30 cellular contexts compared by ENCODE assay signal in genomic region chr7:88259656-88260380, GRCh38. TPM values are rescaled to one million over a fixed set of nuclear protein-coding genes. Genes with fewer than 3 reads are reported as not detected.
A peak's percentile ranks its signal among the peaks of the same experiment; 100 is the strongest.
DNase-seq lines count a peak whose midpoint lies in the region; ATAC-seq and TF ChIP-seq lines count a peak whose summit lies in the region.
"Had no signal": no experiment of that assay in that cellular context is flagged by ENCODE, and none has a peak within 500 bp of the region (broad histone marks: within the 10 kb centered on the region; RNA-seq: fewer than 3 reads in every experiment).

No MANE protein-coding gene starts in this region.

- H3K4me3 ChIP-seq in PC-9 (no peak overlapping the region), epithelial cell of esophagus (ENCODE audit: low read length) (no peak overlapping the region), smooth muscle cell (no peak overlapping the region)
- H3K4me3 ChIP-seq: A549; BLaER1 treated with 17β-estradiol and CSF1 and Interleukin-3, amounts not matched to agents 10 nM and 100 nM; GM12878; HAP-1; SJSA1 had no signal

- no peak overlapping the region for H3K9ac ChIP-seq in smooth muscle cell (ENCODE audit: low read depth)
- H3K9ac ChIP-seq: BLaER1 treated with 17β-estradiol and CSF1 and Interleukin-3, amounts not matched to agents 10 nM and 100 nM had no signal

- intact Hi-C loops in PC-9 (cut with micrococcal nuclease; ENCODE audit: unreplicated experiment) (loop anchor here (5.0 kb wide), 1 partner anchor 47 kb away; the partner anchor contains the start of gene STEAP4), Calu3 (cut with micrococcal nuclease; ENCODE audit: unreplicated experiment) (no loop called here)

- peaks cover 33% of the 10 kb centered on the region for H3F3A ChIP-seq in PC-9 (ENCODE audit: insufficient read depth, low read depth)
- H3F3A ChIP-seq in smooth muscle cell (ENCODE audit: low read depth), result no peaks in the 10 kb centered on the region

- H3K9me3 ChIP-seq in PC-9 (ENCODE audit: insufficient read depth, low read depth), result peaks cover 17% of the 10 kb centered on the region
- H3K9me3 ChIP-seq in smooth muscle cell (replicated peaks; ENCODE audit: low read depth), result no peaks in the 10 kb centered on the region
- H3K9me3 ChIP-seq: A549, HAP-1, SJSA1 had no signal

- H2AFZ ChIP-seq in PC-9 (no peak overlapping the region; the same call in 1 of the 2 replicates), smooth muscle cell (ENCODE audit: low read depth) (no peak overlapping the region)

- BruUV-seq in PC-9 (replicated peaks; lab: Mats Ljungman, UMichigan) (no TSS peak), Calu3 (replicated peaks; lab: Mats Ljungman, UMichigan) (no TSS peak)

- H3K79me2 ChIP-seq in PC-9 (ENCODE audit: low read depth) (no peaks in the 10 kb centered on the region), smooth muscle cell (ENCODE audit: low read depth) (no peaks in the 10 kb centered on the region)

- H4K20me1 ChIP-seq in PC-9 (ENCODE audit: insufficient read depth) (no peaks in the 10 kb centered on the region), smooth muscle cell (ENCODE audit: low read depth) (no peaks in the 10 kb centered on the region)
- H4K20me1 ChIP-seq: BLaER1 treated with 17β-estradiol and CSF1 and Interleukin-3, amounts not matched to agents 10 nM and 100 nM had no signal

- H3K4me1 Mint-ChIP-seq in Calu3 (ENCODE audit: low read depth, unreplicated experiment), result peaks cover 35% of the 10 kb centered on the region
- H3K4me1 Mint-ChIP-seq: CD4-positive, alpha-beta memory T cell had no signal

- peak overlapping the region; percentile 30 for H3K4me2 ChIP-seq in PC-9
- no peak overlapping the region for H3K4me2 ChIP-seq in smooth muscle cell
- H3K4me2 ChIP-seq: A549; BLaER1 treated with 17β-estradiol and CSF1 and Interleukin-3, amounts not matched to agents 10 nM and 100 nM had no signal

- TF ChIP-seq CTCF in PC-9 (conservative IDR thresholded peaks at IDR 0.05) (no peak), epithelial cell of esophagus (IDR thresholded peaks at IDR 0.05; ENCODE audit: insufficient read depth, low read depth, low read length, missing control alignments) (no peak), smooth muscle cell (IDR thresholded peaks at IDR 0.05; ENCODE audit: borderline replicate concordance, insufficient read depth, poor library complexity, severe bottlenecking) (no peak), GM20000 (IDR thresholded peaks at IDR 0.05; ENCODE audit: extremely low read depth, missing control alignments) (no peak), Calu3 (IDR thresholded peaks at IDR 0.05; ENCODE audit: unreplicated experiment) (no peak)

- 0 out of 2 replicates have a peak, but pooled peaks cover 4% of the 10 kb centered on the region for H3K9me2 ChIP-seq in PC-9 (ENCODE audit: insufficient read depth)

- CTCF ChIA-PET in PC-9 (lab: Charles Lee), result interaction anchor here (0.6 to 1.1 kb wide), 3 partner anchors 32 to 309 kb away, joined by 4 to 5 read pairs (median 5); no protein-coding TSS in a partner anchor
- CTCF ChIA-PET in Calu3 (lab: Charles Lee), result interaction anchor here (1.2 kb wide), 1 partner anchor 17 kb away, joined by 3 read pairs; no protein-coding TSS in a partner anchor

- no peak for ATAC-seq in HG03139 (IDR thresholded peaks at IDR 0.05; ENCODE audit: unreplicated experiment)
- ATAC-seq: A549, GM12878 had no signal

- H3K27me3 Mint-ChIP-seq in Calu3 (ENCODE audit: unreplicated experiment), result no peaks in the 10 kb centered on the region

- H3K4me1 ChIP-seq in PC-9 (replicated peaks; ENCODE audit: insufficient read depth) (peaks cover 62% of the 10 kb centered on the region), smooth muscle cell (ENCODE audit: low read depth) (no peaks in the 10 kb centered on the region)
- H3K4me1 ChIP-seq: SJSA1 had no signal

- H3K9me3 Mint-ChIP-seq in Calu3 (ENCODE audit: low read depth, unreplicated experiment), result peaks cover 10% of the 10 kb centered on the region

- H3K27ac ChIP-seq in PC-9 (peak overlapping the region; percentile 85), smooth muscle cell (ENCODE audit: low read depth) (peak overlapping the region; percentile 65)
- H3K27ac ChIP-seq: A549; BLaER1 treated with 17β-estradiol and CSF1 and Interleukin-3, amounts not matched to agents 10 nM and 100 nM; HL-60; SJSA1 had no signal

- DNase-seq in PC-9, result peak in 1 of 2 experiments; percentile 85
- DNase-seq in epithelial cell of esophagus (ENCODE audit: low read depth), result peak; percentile 56
- DNase-seq in iris pigment epithelial cell (ENCODE audit: low read depth), result peak; percentile 2
- no peak for DNase-seq in smooth muscle cell (lab: John Stamatoyannopoulos, UW; ENCODE audit: unreplicated experiment)
- no peak for DNase-seq in GM20000 (ENCODE audit: low spot score)
- DNase-seq in Calu3, result no peak
- DNase-seq: AML-193; CD4-positive, alpha-beta memory T cell; COR-L47; DMS79; EL; GDM1; GOT3; HFFc6; Karpas-422; NCI-H1092 treated with DMSO at 0.1 percent for 48 hours; NCI-H1436 treated with DMSO at 0.1 percent for 48 hours; NCI-H187 treated with DMSO at 0.1 percent for 48 hours; NCI-H2107; NCI-H446; NCI-H774; Right ventricle myocardium superior; RPMI8226 had no signal

- H3K36me3 Mint-ChIP-seq in Calu3 (ENCODE audit: insufficient read depth, unreplicated experiment), result no peaks in the 10 kb centered on the region
- H3K36me3 Mint-ChIP-seq: CD4-positive, alpha-beta memory T cell had no signal

- POLR2A ChIA-PET in PC-9 (lab: Charles Lee; ENCODE audit: unreplicated experiment), result no interaction called here

- H3K27me3 ChIP-seq in PC-9 (ENCODE audit: insufficient read depth, low read depth) (no peaks in the 10 kb centered on the region), smooth muscle cell (ENCODE audit: low read depth) (no peaks in the 10 kb centered on the region)
- H3K27me3 ChIP-seq: BLaER1 treated with 17β-estradiol and CSF1 and Interleukin-3, amounts not matched to agents 10 nM and 100 nM; SJSA1 had no signal

- H3K36me3 ChIP-seq in PC-9 (ENCODE audit: low read depth) (no peaks in the 10 kb centered on the region), smooth muscle cell (ENCODE audit: low read depth) (no peaks in the 10 kb centered on the region)
- H3K36me3 ChIP-seq: BLaER1 treated with 17β-estradiol and CSF1 and Interleukin-3, amounts not matched to agents 10 nM and 100 nM; HAP-1; SJSA1 had no signal

- H3K27ac Mint-ChIP-seq in Calu3 (ENCODE audit: unreplicated experiment), result no peak overlapping the region
- H3K27ac Mint-ChIP-seq: CD4-positive, alpha-beta memory T cell; HFFc6 had no signal

- 65% methylated on average over 2 of the region's 2 CpGs for WGBS in smooth muscle cell (ENCODE audit: low lambda C conversion rate)

- H3K4me3 Mint-ChIP-seq in Calu3 (ENCODE audit: low read depth, unreplicated experiment), result no peak overlapping the region
- H3K4me3 Mint-ChIP-seq: CD4-positive, alpha-beta memory T cell; HFFc6 had no signal

RNA-seq across cellular contexts. Expression of gene SRI, which starts 40.0 kb away (rescaled TPM):
- total RNA-seq in PC-9 (2021) (235 and 269 TPM in 2 replicates), smooth muscle cell (63.1 and 75.2 TPM in 2 replicates), Calu3 (2022) (148 and 173 TPM in 2 replicates)
- 167 and 175 TPM in 2 replicates for polyA plus RNA-seq in smooth muscle cell

RNA-seq across cellular contexts. Expression of gene STEAP4, which starts 46.9 kb away (rescaled TPM):
- 10.3 and 12.1 TPM in 2 replicates for total RNA-seq in PC-9 (2021)
- total RNA-seq in smooth muscle cell, result 0.18 and 0.54 TPM in 2 replicates
- 0.08 TPM in 1 of 2 replicates, not detected in the other for polyA plus RNA-seq in smooth muscle cell
- 7.4 and 11.3 TPM in 2 replicates for total RNA-seq in Calu3 (2022)
- total RNA-seq: CD4-positive, alpha-beta memory T cell; HFFc6; SJSA1 had no signal
- polyA plus RNA-seq: A549; CD4-positive, alpha-beta memory T cell; GM12878 had no signal

Comparison
In these comparisons a context has a peak if more than half of its experiments do, and no peak if none do; other contexts are left out.
1. DNase-seq: peak in epithelial cell of esophagus (single experiment) and iris pigment epithelial cell (single experiment); none in smooth muscle cell (single experiment), GM20000 (single experiment) and Calu3 (single experiment).